In genomic region chr14:104694991-104695659, GRCh38 we compare ENCODE assay signal across 8 cellular contexts. TPM values are rescaled to one million over a fixed set of nuclear protein-coding genes. Genes with fewer than 3 reads are reported as not detected.
A peak's percentile ranks its signal among the peaks of the same experiment; 100 is the strongest.
DNase-seq lines count a peak whose midpoint lies in the region; ATAC-seq and TF ChIP-seq lines count a peak whose summit lies in the region.

No MANE protein-coding gene starts in this region.

- peaks cover 0 to 15% of the 10 kb centered on the region in 2 donors for H3K36me3 ChIP-seq in lung (ENCODE audit: control insufficient read depth in 2 of 2, insufficient read depth in 2 of 2, low read length in 2 of 2)

- H3K9me3 Mint-ChIP-seq in CD14-positive monocyte, result peaks cover 0 to 2% (median 0%) of the 10 kb centered on the region in 7 donors
- H3K9me3 Mint-ChIP-seq in activated naive CD8-positive, alpha-beta T cell treated with anti-CD3 and anti-CD28 coated beads, Interleukin-2, amount 50 U/mL, for 24 hours, result no peaks in the 10 kb centered on the region

- H3K27me3 Mint-ChIP-seq in CD14-positive monocyte (ENCODE audit: low read depth in 3 of 3), result peaks cover 0 to 2% (median 0%) of the 10 kb centered on the region in 3 donors
- H3K27me3 Mint-ChIP-seq in activated naive CD8-positive, alpha-beta T cell treated with anti-CD3 and anti-CD28 coated beads, Interleukin-2, amount 50 U/mL, for 24 hours, result no peaks in the 10 kb centered on the region

- peaks cover 8 to 11% of the 10 kb centered on the region in 2 donors for H3K36me3 Mint-ChIP-seq in CD14-positive monocyte
- peaks cover 7% of the 10 kb centered on the region for H3K36me3 Mint-ChIP-seq in activated naive CD8-positive, alpha-beta T cell treated with anti-CD3 and anti-CD28 coated beads, Interleukin-2, amount 50 U/mL, for 24 hours (ENCODE audit: low read depth)

- H3K4me3 Mint-ChIP-seq in CD14-positive monocyte, result no peak overlapping the region
- H3K4me3 Mint-ChIP-seq in activated naive CD8-positive, alpha-beta T cell treated with anti-CD3 and anti-CD28 coated beads, Interleukin-2, amount 50 U/mL, for 24 hours, result peak overlapping the region; percentile 50

- H3K27ac ChIP-seq in lung (ENCODE audit: low read depth in 1 of 2, low read length in 1 of 2), result peak overlapping the region; percentile 28 to 75

- no peak overlapping the region for H3K4me3 ChIP-seq in lung

- intact Hi-C loops in CD14-positive monocyte (cut with micrococcal nuclease), result no loop called here

- H3K4me1 ChIP-seq in lung (ENCODE audit: control insufficient read depth in 2 of 2, insufficient read depth in 2 of 2, low read length in 2 of 2), result peaks cover 10 to 72% of the 10 kb centered on the region in 2 donors

- peak overlapping the region in 5 of 7 donors; percentile 16 to 79 (median 69) for H3K27ac Mint-ChIP-seq in CD14-positive monocyte
- H3K27ac Mint-ChIP-seq in activated naive CD8-positive, alpha-beta T cell treated with anti-CD3 and anti-CD28 coated beads, Interleukin-2, amount 50 U/mL, for 24 hours, result peak overlapping the region; percentile 71

- peaks cover 34% of the 10 kb centered on the region for H3K4me1 Mint-ChIP-seq in CD14-positive monocyte
- H3K4me1 Mint-ChIP-seq in activated naive CD8-positive, alpha-beta T cell treated with anti-CD3 and anti-CD28 coated beads, Interleukin-2, amount 50 U/mL, for 24 hours, result peaks cover 33% of the 10 kb centered on the region

- H3K9me3 ChIP-seq in lung (ENCODE audit: control insufficient read depth in 2 of 2, insufficient read depth in 1 of 2, low read length in 1 of 2), result no peaks in the 10 kb centered on the region

- peak; percentile 83 for ATAC-seq in activated naive CD8-positive, alpha-beta T cell treated with anti-CD3 and anti-CD28 coated beads, Interleukin-2, amount 50 U/mL, for 24 hours
- ATAC-seq in lung (ENCODE audit: insufficient read depth, low FRiP score), result no peak

- H3K27me3 ChIP-seq in lung (ENCODE audit: control insufficient read depth, insufficient read depth), result no peaks in the 10 kb centered on the region

- DNase-seq in CD14-positive monocyte (ENCODE audit: low spot score) (no peak), NCI-H2107 (lab: John Stamatoyannopoulos, UW) (peak; percentile 84), lung (ENCODE audit: low spot score) (no peak), GOT3 (lab: John Stamatoyannopoulos, UW) (no peak), HPDE6-E6E7 (ENCODE audit: extremely low spot score) (no peak), cerebellum (ENCODE audit: low spot score) (no peak), AG20443 (ENCODE audit: low spot score) (no peak)
- peak; percentile 54 for DNase-seq in activated naive CD8-positive, alpha-beta T cell treated with anti-CD3 and anti-CD28 coated beads, Interleukin-2, amount 50 U/mL, for 24 hours

- 57 to 59% methylated on average over 19 of the region's 19 CpGs for WGBS in lung, 2 donors

- TF ChIP-seq CTCF in CD14-positive monocyte (IDR thresholded peaks at IDR 0.05) (no peak), lung (IDR thresholded peaks at IDR 0.05; ENCODE audit: control extremely low read depth, extremely low read depth) (no peak)

RNA-seq across cellular contexts. Expression of gene INF2, which starts 5.7 kb away (rescaled TPM):
- polyA plus RNA-seq in CD14-positive monocyte (1 to 10 TPM; 2.9 to 3.8 TPM), lung (100 to 1,000 TPM in 1 of 2 donors, 10 to 100 TPM in 1; 49.4 to 107 TPM)
- total RNA-seq in lung (100 to 1,000 TPM in 1 of 2 donors, 10 to 100 TPM in 1; 46.1 to 119 TPM), cerebellum (4.2 TPM)

RNA-seq across cellular contexts. Expression of gene ADSS1, which starts 28.9 kb away (rescaled TPM):
- polyA plus RNA-seq in CD14-positive monocyte (under 1 TPM; 0.61 to 0.64 TPM), lung (1 to 10 TPM; 5.3 to 6.1 TPM)
- total RNA-seq in lung (1 to 10 TPM; 8.0 to 9.3 TPM), cerebellum (1.9 TPM)

RNA-seq across cellular contexts. Expression of gene SIVA1, which starts 57.8 kb away (rescaled TPM):
- polyA plus RNA-seq in CD14-positive monocyte, result 100 to 1,000 TPM; 156 to 193 TPM
- 10 to 100 TPM; 67.5 to 91.8 TPM for total RNA-seq in lung
- 100 to 1,000 TPM; 164 to 212 TPM for polyA plus RNA-seq in lung
- 16.9 TPM for total RNA-seq in cerebellum

Comparison
In these comparisons a context has a peak if more than half of its experiments do, and no peak if none do; other contexts are left out.
1. DNase-seq: peak in NCI-H2107 (single experiment) and activated naive CD8-positive, alpha-beta T cell treated with anti-CD3 and anti-CD28 coated beads, Interleukin-2, amount 50 U/mL, for 24 hours (single experiment); none in CD14-positive monocyte (single experiment), lung (single experiment), GOT3 (single experiment), HPDE6-E6E7 (single experiment), cerebellum (single experiment) and AG20443 (single experiment).